In the genomic region with DNA sequence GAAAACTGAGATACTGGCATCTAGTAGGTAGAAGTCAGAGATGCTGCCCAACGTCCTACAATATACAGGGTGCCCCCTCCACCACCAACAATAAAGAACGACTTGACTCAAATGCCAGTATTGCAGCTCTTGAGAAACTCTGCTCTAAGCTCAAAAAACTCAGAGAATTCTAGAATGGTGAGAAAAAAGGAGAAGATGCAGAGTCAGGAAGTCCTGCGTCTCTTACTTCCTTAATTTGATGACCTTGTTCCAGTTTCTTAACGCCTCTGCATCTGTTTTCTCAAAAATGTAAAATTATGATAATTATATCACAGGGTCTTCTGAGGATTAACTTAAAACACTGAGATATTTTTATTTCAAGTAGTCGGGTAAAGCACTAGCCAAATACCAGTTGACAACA, we compare ENCODE assay signal across 17 cellular contexts. TPM values are rescaled to one million over a fixed set of nuclear protein-coding genes. Genes with fewer than 3 reads are reported as not detected.
DNase-seq lines count a peak whose midpoint lies in the region; ATAC-seq and TF ChIP-seq lines count a peak whose summit lies in the region.
"Had no signal": no experiment of that assay in that cellular context is flagged by ENCODE, and none has a peak within 500 bp of the region (broad histone marks: within the 10 kb centered on the region; RNA-seq: fewer than 3 reads in every experiment).

No MANE protein-coding gene starts in this region.

- H3K27ac Mint-ChIP-seq in CD14-positive monocyte = peak overlapping the region; percentile 93 to 99 (median 97)
- H3K27ac Mint-ChIP-seq: mesothelial cell of epicardium had no signal

- H3K9me3 ChIP-seq in muscle layer of duodenum (ENCODE audit: control insufficient read depth in 1 of 2, low read length in 2 of 2) = no peaks in the 10 kb centered on the region
- no peaks in the 10 kb centered on the region for H3K9me3 ChIP-seq in ascending aorta
- H3K9me3 ChIP-seq: prostate gland had no signal

- DNase-seq in CD14-positive monocyte (ENCODE audit: low spot score) (no peak), SIG-M5 (lab: John Stamatoyannopoulos, UW) (peak; percentile 52), ascending aorta (ENCODE audit: low spot score in 2 of 2) (no peak)
- DNase-seq: activated CD4-positive, alpha-beta T cell treated with anti-CD3 and anti-CD28 coated beads for 48 hours; activated T-cell treated with anti-CD3 and anti-CD28 coated beads, Interleukin-2, amount 50 U/mL, for 1 hour; anterior cingulate cortex; NCI-H2029; stimulated activated CD8-positive, alpha-beta memory T cell treated with anti-CD3 and anti-CD28 coated beads, Interleukin-4, amount 100 ng/mL, for 48 hours; SW 1271 had no signal

- peaks cover 0 to 32% of the 10 kb centered on the region in 2 donors for H3K4me1 ChIP-seq in muscle layer of duodenum (ENCODE audit: control insufficient read depth in 1 of 2, insufficient read depth in 2 of 2, low read length in 2 of 2)
- peaks cover 10 to 29% of the 10 kb centered on the region in 2 donors for H3K4me1 ChIP-seq in ascending aorta

- peaks cover 23 to 26% of the 10 kb centered on the region in 2 donors for H3K36me3 Mint-ChIP-seq in CD14-positive monocyte

- H3K4me3 ChIP-seq in muscle layer of duodenum (ENCODE audit: low read depth in 1 of 2, low read length in 2 of 2) (no peak overlapping the region), ascending aorta (no peak overlapping the region)
- H3K4me3 ChIP-seq: prostate gland had no signal

- peak overlapping the region; percentile 68 for H3K27ac ChIP-seq in muscle layer of duodenum (ENCODE audit: low read length)
- H3K27ac ChIP-seq in ascending aorta = no peak overlapping the region
- H3K27ac ChIP-seq: KMS-11 had no signal

- peaks cover 0 to 1% (median 0%) of the 10 kb centered on the region in 3 donors for H3K27me3 Mint-ChIP-seq in CD14-positive monocyte (ENCODE audit: low read depth in 3 of 3)

- H3K27me3 ChIP-seq in muscle layer of duodenum (ENCODE audit: low read depth, low read length) (no peaks in the 10 kb centered on the region), ascending aorta (no peaks in the 10 kb centered on the region)

- ATAC-seq in HG03565 (IDR thresholded peaks at IDR 0.05; ENCODE audit: unreplicated experiment) = peak; percentile 25
- ATAC-seq in HG02938 (IDR thresholded peaks at IDR 0.05; ENCODE audit: unreplicated experiment) = no peak
- no peak for ATAC-seq in GM19324 (IDR thresholded peaks at IDR 0.05; ENCODE audit: low FRiP score, unreplicated experiment)
- ATAC-seq in GM18873 (IDR thresholded peaks at IDR 0.05; ENCODE audit: low FRiP score, unreplicated experiment) = no peak

- intact Hi-C loops in CD14-positive monocyte (cut with micrococcal nuclease) (loop anchor here (5.0 kb wide), 1 partner anchor 64 kb away; no protein-coding TSS in a partner anchor), ascending aorta (cut with DNase I) (loop anchor here (5.0 kb wide), 2 partner anchors 91 to 119 kb away; partner anchors contain the start of gene MLYCD)

- peak overlapping the region; percentile 6 to 79 for H3K4me3 Mint-ChIP-seq in CD14-positive monocyte
- H3K4me3 Mint-ChIP-seq: mesothelial cell of epicardium had no signal

- H3K36me3 ChIP-seq in muscle layer of duodenum (ENCODE audit: control insufficient read depth in 1 of 2, insufficient read depth in 2 of 2, low read length in 2 of 2) = no peaks in the 10 kb centered on the region
- peaks cover 0 to 11% of the 10 kb centered on the region in 2 donors for H3K36me3 ChIP-seq in ascending aorta
- H3K36me3 ChIP-seq: prostate gland had no signal

- no peak for TF ChIP-seq CTCF in CD14-positive monocyte (IDR thresholded peaks at IDR 0.05)
- no peak for TF ChIP-seq CTCF in ascending aorta (IDR thresholded peaks at IDR 0.05)

- peaks cover 75% of the 10 kb centered on the region for H3K4me1 Mint-ChIP-seq in CD14-positive monocyte

- peaks cover 0 to 7% (median 2%) of the 10 kb centered on the region in 7 donors for H3K9me3 Mint-ChIP-seq in CD14-positive monocyte
- H3K9me3 Mint-ChIP-seq: mesothelial cell of epicardium had no signal

RNA-seq across cellular contexts. Expression of gene HSBP1, which starts 1.7 kb away (rescaled TPM):
- polyA plus RNA-seq in CD14-positive monocyte = 100 to 1,000 TPM; 178 to 194 TPM
- 13.5 TPM for total RNA-seq in ascending aorta
